15 cellular contexts compared by ENCODE assay signal in genomic region chr7:121486590-121486989, GRCh38.
DNase-seq lines count a peak whose midpoint lies in the region; ATAC-seq, FAIRE-seq and TF ChIP-seq lines count a peak whose summit lies in the region.
"Had no signal": no experiment of that assay in that cellular context is flagged by ENCODE, and none has a peak within 500 bp of the region (broad histone marks: within the 10 kb centered on the region; RNA-seq: fewer than 3 reads in every experiment).

No MANE protein-coding gene starts in this region.

- BruUV-seq in MCF 10A (replicated peaks; lab: Mats Ljungman, UMichigan) = no TSS peak

- no peak overlapping the region for H3K4me3 Mint-ChIP-seq in MCF 10A (ENCODE audit: unreplicated experiment)
- H3K4me3 Mint-ChIP-seq in activated T-cell treated with anti-CD3 and anti-CD28 coated beads, Interleukin-2, amount 50 U/mL, for 24 hours = no peak overlapping the region
- H3K4me3 Mint-ChIP-seq: CD4-positive, CD25-positive, alpha-beta regulatory T cell; IgD-negative memory B cell had no signal

- POLR2A ChIA-PET in MCF 10A (lab: Yijun Ruan, JAX) = interaction anchor here (0.9 kb wide), 1 partner anchor 8 kb away, joined by 4 read pairs; no protein-coding TSS in a partner anchor

- peak overlapping the region; percentile 11 for H3K27ac Mint-ChIP-seq in MCF 10A (ENCODE audit: low read depth, unreplicated experiment)
- no peak overlapping the region for H3K27ac Mint-ChIP-seq in activated T-cell treated with anti-CD3 and anti-CD28 coated beads, Interleukin-2, amount 50 U/mL, for 24 hours
- H3K27ac Mint-ChIP-seq: CD4-positive, CD25-positive, alpha-beta regulatory T cell had no signal

- H3K9me1 ChIP-seq in keratinocyte (ENCODE audit: control insufficient read depth, extremely low read depth, insufficient read depth, low read length) = no peaks in the 10 kb centered on the region

- H3K27me3 Mint-ChIP-seq in MCF 10A (ENCODE audit: insufficient read depth, unreplicated experiment) = no peaks in the 10 kb centered on the region
- peaks cover 5% of the 10 kb centered on the region for H3K27me3 Mint-ChIP-seq in activated T-cell treated with anti-CD3 and anti-CD28 coated beads, Interleukin-2, amount 50 U/mL, for 24 hours

- H3K79me2 ChIP-seq in keratinocyte (ENCODE audit: control insufficient read depth, insufficient read depth, low read length) = no peaks in the 10 kb centered on the region

- TF ChIP-seq CTCF in MCF 10A (IDR thresholded peaks at IDR 0.05; ENCODE audit: unreplicated experiment) (no peak), breast epithelium (IDR thresholded peaks at IDR 0.05) (no peak), keratinocyte (optimal IDR thresholded peaks at IDR 0.05 in 1 of 3, IDR thresholded peaks at IDR 0.05 in 1 of 3, conservative IDR thresholded peaks at IDR 0.05 in 1 of 3; ENCODE audit: extremely low read depth in 1 of 3, insufficient read depth in 2 of 3, low read length in 3 of 3) (no peak)

- DNase-seq in MCF 10A (ENCODE audit: unreplicated experiment) = no peak
- no peak for DNase-seq in breast epithelium (ENCODE audit: low spot score in 2 of 2)
- peak; percentile 9 for DNase-seq in adipocyte (ENCODE audit: low read depth)
- no peak for DNase-seq in keratinocyte (ENCODE audit: low read depth, low spot score)
- no peak for DNase-seq in activated T-cell treated with anti-CD3 and anti-CD28 coated beads, Interleukin-2, amount 50 U/mL, for 24 hours
- DNase-seq: 8988T; CD4-positive, CD25-positive, alpha-beta regulatory T cell; DMS53; GF-D8; KG1 had no signal

- no peaks in the 10 kb centered on the region for H3K36me3 Mint-ChIP-seq in MCF 10A (ENCODE audit: insufficient read depth, unreplicated experiment)
- H3K36me3 Mint-ChIP-seq in activated T-cell treated with anti-CD3 and anti-CD28 coated beads, Interleukin-2, amount 50 U/mL, for 24 hours (ENCODE audit: low read depth) = no peaks in the 10 kb centered on the region
- H3K36me3 Mint-ChIP-seq: CD4-positive, CD25-positive, alpha-beta regulatory T cell had no signal

- no peak overlapping the region for H2AFZ ChIP-seq in keratinocyte (ENCODE audit: control insufficient read depth, low read length)

- H3K9ac ChIP-seq in adipocyte (ENCODE audit: low read length) = no peak overlapping the region
- no peak overlapping the region for H3K9ac ChIP-seq in keratinocyte (ENCODE audit: control insufficient read depth, extremely low read depth, insufficient read depth, low read length)
- H3K9ac ChIP-seq: BLaER1 treated with 17β-estradiol and CSF1 and Interleukin-3, amounts not matched to agents 10 nM and 100 nM had no signal

- H3K9me3 ChIP-seq in breast epithelium (no peaks in the 10 kb centered on the region), adipocyte (ENCODE audit: control insufficient read depth, low read length) (no peaks in the 10 kb centered on the region), keratinocyte (ENCODE audit: control insufficient read depth, low read depth, low read length) (no peaks in the 10 kb centered on the region)
- H3K9me3 ChIP-seq: BLaER1 treated with 17β-estradiol and CSF1 and Interleukin-3, amounts not matched to agents 10 nM and 100 nM had no signal

- H3K27me3 ChIP-seq in breast epithelium = no peaks in the 10 kb centered on the region
- no peaks in the 10 kb centered on the region for H3K27me3 ChIP-seq in adipocyte (replicated peaks; ENCODE audit: control insufficient read depth, insufficient read depth, low read length)
- H3K27me3 ChIP-seq in keratinocyte (ENCODE audit: control insufficient read depth, extremely low read depth, insufficient read depth, low read length) = no peaks in the 10 kb centered on the region
- H3K27me3 ChIP-seq: BLaER1 treated with 17β-estradiol and CSF1 and Interleukin-3, amounts not matched to agents 10 nM and 100 nM had no signal

- H3K4me1 ChIP-seq in breast epithelium (no peaks in the 10 kb centered on the region), adipocyte (ENCODE audit: control insufficient read depth, insufficient read depth, low read length) (peaks cover 9% of the 10 kb centered on the region), keratinocyte (ENCODE audit: control insufficient read depth, extremely low read depth, insufficient read depth, low read length) (peaks cover 22% of the 10 kb centered on the region)
- H3K4me1 ChIP-seq: BLaER1 treated with 17β-estradiol and CSF1 and Interleukin-3, amounts not matched to agents 10 nM and 100 nM had no signal

- intact Hi-C loops in MCF 10A (cut with micrococcal nuclease) = no loop called here
- intact Hi-C loops in breast epithelium (cut with DNase I; ENCODE audit: low total_unique reads) = no loop called here

- ATAC-seq in GM18498 (IDR thresholded peaks at IDR 0.05; ENCODE audit: unreplicated experiment) (no peak), HG03280 (IDR thresholded peaks at IDR 0.05; ENCODE audit: unreplicated experiment) (no peak)
- ATAC-seq: HCT116 had no signal

- no peak for TF ChIP-seq POLR2A in breast epithelium (IDR thresholded peaks at IDR 0.05)

- H3K27ac ChIP-seq in breast epithelium (no peak overlapping the region), keratinocyte (ENCODE audit: control insufficient read depth, insufficient read depth, low read length) (no peak overlapping the region)
- H3K27ac ChIP-seq: BLaER1 treated with 17β-estradiol and CSF1 and Interleukin-3, amounts not matched to agents 10 nM and 100 nM had no signal

- H3K36me3 ChIP-seq in breast epithelium (no peaks in the 10 kb centered on the region), adipocyte (ENCODE audit: control insufficient read depth, insufficient read depth, low read length, severe bottlenecking) (no peaks in the 10 kb centered on the region), keratinocyte (ENCODE audit: control insufficient read depth in 2 of 2, extremely low read depth in 1 of 2, insufficient read depth in 2 of 2, low read length in 2 of 2) (no peaks in the 10 kb centered on the region)
- H3K36me3 ChIP-seq: BLaER1 treated with 17β-estradiol and CSF1 and Interleukin-3, amounts not matched to agents 10 nM and 100 nM had no signal

- peaks cover 19% of the 10 kb centered on the region for H3K4me1 Mint-ChIP-seq in MCF 10A (ENCODE audit: insufficient read depth, unreplicated experiment)
- peaks cover 12% of the 10 kb centered on the region for H3K4me1 Mint-ChIP-seq in activated T-cell treated with anti-CD3 and anti-CD28 coated beads, Interleukin-2, amount 50 U/mL, for 24 hours (ENCODE audit: low read depth)

- H3K4me2 ChIP-seq in keratinocyte (ENCODE audit: control insufficient read depth, extremely low read depth, insufficient read depth, low read depth, low read length) = no peak overlapping the region
- H3K4me2 ChIP-seq: BLaER1 treated with 17β-estradiol and CSF1 and Interleukin-3, amounts not matched to agents 10 nM and 100 nM had no signal

- H4K20me1 ChIP-seq in keratinocyte (ENCODE audit: control insufficient read depth, extremely low read depth, insufficient read depth, low read length) = no peaks in the 10 kb centered on the region
- H4K20me1 ChIP-seq: BLaER1 treated with 17β-estradiol and CSF1 and Interleukin-3, amounts not matched to agents 10 nM and 100 nM had no signal

- CTCF ChIA-PET in MCF 10A (lab: Yijun Ruan, JAX) = no interaction called here

- H3K9me3 Mint-ChIP-seq in MCF 10A (ENCODE audit: unreplicated experiment) = no peaks in the 10 kb centered on the region
- no peaks in the 10 kb centered on the region for H3K9me3 Mint-ChIP-seq in activated T-cell treated with anti-CD3 and anti-CD28 coated beads, Interleukin-2, amount 50 U/mL, for 24 hours
- H3K9me3 Mint-ChIP-seq: IgD-negative memory B cell had no signal

- H3K4me3 ChIP-seq in breast epithelium (no peak overlapping the region), adipocyte (ENCODE audit: low read length) (no peak overlapping the region), keratinocyte (ENCODE audit: control insufficient read depth in 2 of 3, extremely low read depth in 1 of 3, insufficient read depth in 2 of 3, low read depth in 1 of 3, low read length in 3 of 3) (no peak overlapping the region)
- H3K4me3 ChIP-seq: BLaER1 treated with 17β-estradiol and CSF1 and Interleukin-3, amounts not matched to agents 10 nM and 100 nM had no signal

- dilution Hi-C loops in keratinocyte (cut with MboI; ENCODE audit: extremely low pct_ligation_motif_present, low sequenced_read_pairs) = no loop called here

- FAIRE-seq in keratinocyte (lab: Jason Lieb, UNC) = peak; percentile 60
